ENCODE assay signal across 16 cellular contexts in genomic region chr1:203426349-203426748, GRCh38. TPM values are rescaled to one million over a fixed set of nuclear protein-coding genes. Genes with fewer than 3 reads are reported as not detected.
"Had no signal": no experiment of that assay in that cellular context is flagged by ENCODE, and none has a peak within 500 bp of the region (broad histone marks: within the 10 kb centered on the region; RNA-seq: fewer than 3 reads in every experiment).

No MANE protein-coding gene starts in this region.

- H3K4me1 ChIP-seq: thyroid gland had no signal

- ATAC-seq: effector memory CD8-positive, alpha-beta T cell; lower lobe of right lung had no signal

- H3K9me3 ChIP-seq: lower lobe of right lung, ovary, thyroid gland had no signal

- DNase-seq: activated B cell treated with CpG ODN at 0.5 μM for 24 hours; activated CD4-positive, alpha-beta memory T cell treated with anti-CD3 and anti-CD28 coated beads for 36 hours; activated CD4-positive, alpha-beta T cell treated with anti-CD3 and anti-CD28 coated beads for 4 hours; activated T-cell treated with anti-CD3 and anti-CD28 coated beads for 4 hours; cerebellar nuclear complex; effector memory CD8-positive, alpha-beta T cell; lower lobe of right lung; ovary; stimulated activated naive CD4-positive, alpha-beta T cell; thyroid gland had no signal

- H3K4me3 Mint-ChIP-seq: activated B cell treated with CpG ODN at 0.5 μM for 24 hours; activated CD4-positive, alpha-beta memory T cell treated with anti-CD3 and anti-CD28 coated beads for 36 hours; activated naive CD8-positive, alpha-beta T cell; activated T-helper 1 cell treated with anti-CD3 and anti-CD28 coated beads, Interleukin-12 subunit alpha, Interleukin-12 subunit beta, Interleukin-2, Interleukin-4 antibody, amounts not matched to agents 30 ng/mL and 10 ng/mL and 1 ng/mL, durations not matched to agents 14 hours and 24 hours and 36 hours; effector memory CD8-positive, alpha-beta T cell; T-helper 2 cell treated with Interferon-gamma antibody and Interleukin-4, amounts not matched to agents 5 μg/mL and 100 μg/mL, for 36 hours had no signal

- H3K4me3 ChIP-seq: lower lobe of right lung, ovary, thyroid gland had no signal

- H3K27ac Mint-ChIP-seq: activated B cell treated with CpG ODN at 0.5 μM for 24 hours; activated CD4-positive, alpha-beta memory T cell treated with anti-CD3 and anti-CD28 coated beads for 36 hours; activated naive CD8-positive, alpha-beta T cell; activated T-helper 1 cell treated with anti-CD3 and anti-CD28 coated beads, Interleukin-12 subunit alpha, Interleukin-12 subunit beta, Interleukin-2, Interleukin-4 antibody, amounts not matched to agents 30 ng/mL and 10 ng/mL and 1 ng/mL, durations not matched to agents 14 hours and 24 hours and 36 hours; effector memory CD8-positive, alpha-beta T cell; T-helper 2 cell treated with Interferon-gamma antibody and Interleukin-4, amounts not matched to agents 5 μg/mL and 100 μg/mL, for 36 hours had no signal

- H3K27me3 ChIP-seq: ovary, thyroid gland had no signal

- H3K36me3 ChIP-seq: lower lobe of right lung, ovary, thyroid gland had no signal

- H3K9me3 Mint-ChIP-seq: activated B cell treated with CpG ODN at 0.5 μM for 24 hours; activated CD4-positive, alpha-beta memory T cell treated with anti-CD3 and anti-CD28 coated beads for 36 hours; activated T-helper 1 cell treated with anti-CD3 and anti-CD28 coated beads, Interleukin-12 subunit alpha, Interleukin-12 subunit beta, Interleukin-2, Interleukin-4 antibody, amounts not matched to agents 30 ng/mL and 10 ng/mL and 1 ng/mL, durations not matched to agents 14 hours and 24 hours and 36 hours; effector memory CD8-positive, alpha-beta T cell; T-helper 2 cell treated with Interferon-gamma antibody and Interleukin-4, amounts not matched to agents 5 μg/mL and 100 μg/mL, for 36 hours had no signal

- H3K27ac ChIP-seq: lower lobe of right lung, ovary, thyroid gland had no signal

- H3K36me3 Mint-ChIP-seq: activated CD4-positive, alpha-beta memory T cell treated with anti-CD3 and anti-CD28 coated beads for 36 hours; activated naive CD8-positive, alpha-beta T cell had no signal

RNA-seq across cellular contexts. Expression of gene PRELP, which starts 49.3 kb away (rescaled TPM):
- total RNA-seq: activated B cell treated with CpG ODN at 0.5 μM for 24 hours; activated CD4-positive, alpha-beta memory T cell treated with anti-CD3 and anti-CD28 coated beads for 36 hours; activated T-helper 1 cell treated with anti-CD3 and anti-CD28 coated beads, Interleukin-12 subunit alpha, Interleukin-12 subunit beta, Interleukin-2, Interleukin-4 antibody, amounts not matched to agents 30 ng/mL and 10 ng/mL and 1 ng/mL, durations not matched to agents 14 hours and 24 hours and 36 hours; bronchial epithelial cell; dermis blood vessel endothelial cell; glomerular endothelial cell had no signal
